1 cellular context compared by ENCODE assay signal in genomic region chr7:44897299-44897698, GRCh38.
TF ChIP-seq lines count a peak whose summit lies in the region.

No MANE protein-coding gene starts in this region.

TF ChIP-seq in WTC11, 78 proteins besides CTCF, POLR2A, EP300 and RAD21 (continued from another document):
- TF ChIP-seq, protein P1, sequence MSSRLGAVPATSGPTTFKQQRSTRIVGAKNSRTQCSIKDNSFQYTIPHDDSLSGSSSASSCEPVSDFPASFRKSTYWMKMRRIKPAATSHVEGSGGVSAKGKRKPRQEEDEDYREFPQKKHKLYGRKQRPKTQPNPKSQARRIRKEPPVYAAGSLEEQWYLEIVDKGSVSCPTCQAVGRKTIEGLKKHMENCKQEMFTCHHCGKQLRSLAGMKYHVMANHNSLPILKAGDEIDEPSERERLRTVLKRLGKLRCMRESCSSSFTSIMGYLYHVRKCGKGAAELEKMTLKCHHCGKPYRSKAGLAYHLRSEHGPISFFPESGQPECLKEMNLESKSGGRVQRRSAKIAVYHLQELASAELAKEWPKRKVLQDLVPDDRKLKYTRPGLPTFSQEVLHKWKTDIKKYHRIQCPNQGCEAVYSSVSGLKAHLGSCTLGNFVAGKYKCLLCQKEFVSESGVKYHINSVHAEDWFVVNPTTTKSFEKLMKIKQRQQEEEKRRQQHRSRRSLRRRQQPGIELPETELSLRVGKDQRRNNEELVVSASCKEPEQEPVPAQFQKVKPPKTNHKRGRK (CRISPR knock-in tag; IDR thresholded peaks at IDR 0.05; ENCODE audit: borderline replicate concordance) = no peak
